Comparison of ENCODE assay signal across 24 cellular contexts in the genomic region with DNA sequence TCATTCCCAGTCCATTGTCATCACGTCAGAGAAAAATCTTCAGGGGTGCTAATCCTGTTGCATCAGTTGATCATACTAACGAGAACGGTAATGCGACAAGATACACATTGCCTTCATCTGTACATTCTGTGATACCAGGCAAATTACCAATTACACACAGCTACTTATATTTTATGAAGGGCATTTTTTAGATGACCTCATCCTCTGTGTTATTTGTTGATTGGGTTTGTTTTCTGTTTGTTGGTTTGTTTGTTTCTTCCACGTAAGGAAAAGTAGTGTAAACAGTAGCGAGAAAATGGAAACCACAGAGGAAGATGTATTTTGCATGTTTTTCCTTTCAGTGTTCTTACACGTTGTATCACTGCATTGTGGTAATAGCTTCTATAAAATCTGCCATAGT. TPM values are rescaled to one million over a fixed set of nuclear protein-coding genes. Genes with fewer than 3 reads are reported as not detected.
DNase-seq lines count a peak whose midpoint lies in the region; ATAC-seq, FAIRE-seq and TF ChIP-seq lines count a peak whose summit lies in the region.
"Had no signal": no experiment of that assay in that cellular context is flagged by ENCODE, and none has a peak within 500 bp of the region (broad histone marks: within the 10 kb centered on the region; RNA-seq: fewer than 3 reads in every experiment).

No MANE protein-coding gene starts in this region.

- peaks cover 68% of the 10 kb centered on the region for H3K4me1 ChIP-seq in Karpas-422 (ENCODE audit: low read length)
- H3K4me1 ChIP-seq in psoas muscle, result no peaks in the 10 kb centered on the region

- H3K4me2 ChIP-seq in Karpas-422 (ENCODE audit: low read depth, low read length, poor library complexity, severe bottlenecking), result no peak overlapping the region
- H3K4me2 ChIP-seq: A549 had no signal

- H3K9me3 ChIP-seq in Karpas-422 (ENCODE audit: low read length) (no peaks in the 10 kb centered on the region), psoas muscle (no peaks in the 10 kb centered on the region)
- H3K9me3 ChIP-seq: A549, MG63, SJSA1 had no signal

- ATAC-seq in psoas muscle, result no peak
- ATAC-seq: A549, GM12878 had no signal

- no peaks in the 10 kb centered on the region for H4K20me1 ChIP-seq in Karpas-422 (ENCODE audit: insufficient read depth, low read depth, low read length)

- no peaks in the 10 kb centered on the region for H3K9me2 ChIP-seq in Karpas-422 (replicated peaks; ENCODE audit: insufficient read depth, low read length)

- H2AFZ ChIP-seq in Karpas-422 (ENCODE audit: low read length), result no peak overlapping the region

- 91 to 94% (median 92%) methylated on average over 7 of the region's 7 CpGs for WGBS in psoas muscle, 3 donors

- no peaks in the 10 kb centered on the region for H3K27me3 ChIP-seq in Karpas-422 (ENCODE audit: low read length)
- H3K27me3 ChIP-seq in dorsolateral prefrontal cortex, result no peaks in the 10 kb centered on the region
- H3K27me3 ChIP-seq in psoas muscle (ENCODE audit: insufficient read depth in 3 of 3, low read length in 2 of 3), result no peaks in the 10 kb centered on the region
- H3K27me3 ChIP-seq: MG63, SJSA1 had no signal

- in situ Hi-C loops in ACHN (cut with HindIII; ENCODE audit: low pct_ligation_motif_present, low pct_unique_long_range_greater_than_20kb, low sequenced_read_pairs), result no loop called here

- DNase-seq in H54 (ENCODE audit: insufficient read length, low spot score) (no peak), Karpas-422 (no peak), dorsolateral prefrontal cortex (no peak), retina (peak; percentile 23), psoas muscle (no peak), ACHN (no peak)
- DNase-seq in activated CD4-positive, CD25-positive, alpha-beta regulatory T cell treated with anti-CD3 and anti-CD28 coated beads, Interleukin-2, amount 50 U/mL, for 72 hours, result no peak
- DNase-seq: CD8-positive, alpha-beta memory T cell; DMS 273 treated with DMSO at 0.1 percent for 48 hours; DMS79; EL; GDM1; H7; KBM-7; MG63; NCI-H1694; NCI-H2029 treated with DMSO at 0.1 percent for 48 hours; NCI-H446 treated with DMSO at 0.1 percent for 48 hours; Right ventricle myocardium superior; RPMI8226 had no signal

- no peak overlapping the region for H3K9ac ChIP-seq in Karpas-422 (ENCODE audit: low read length)

- no peak for TF ChIP-seq POLR2A in H54 (IDR thresholded peaks at IDR 0.05; ENCODE audit: low read depth, low read length)

- peak; percentile 30 for FAIRE-seq in H54 (lab: Jason Lieb, UNC)

- TF ChIP-seq CTCF in dorsolateral prefrontal cortex (IDR thresholded peaks at IDR 0.05 in 54 of 56, conservative IDR thresholded peaks at IDR 0.05 in 2 of 56; ENCODE audit: low read depth in 1 of 56, partially characterized antibody in 56 of 56) (no peak), psoas muscle (IDR thresholded peaks at IDR 0.05) (no peak)

- H3K79me2 ChIP-seq in Karpas-422 (ENCODE audit: low read length), result no peaks in the 10 kb centered on the region

- H3K27ac ChIP-seq in Karpas-422 (ENCODE audit: low read length), result peak overlapping the region; percentile 38
- H3K27ac ChIP-seq in dorsolateral prefrontal cortex, result peak overlapping the region in 53 of 59 donors; percentile 0 to 91 (median 76)
- H3K27ac ChIP-seq in psoas muscle, result no peak overlapping the region
- H3K27ac ChIP-seq: A549, C4-2B, SJSA1 had no signal

- H3K4me3 ChIP-seq in Karpas-422 (ENCODE audit: low read length), result no peak overlapping the region
- H3K4me3 ChIP-seq in dorsolateral prefrontal cortex, result no peak overlapping the region
- no peak overlapping the region for H3K4me3 ChIP-seq in psoas muscle
- H3K4me3 ChIP-seq: A549, GM12878, MG63, SJSA1 had no signal

- intact Hi-C loops in dorsolateral prefrontal cortex (cut with DNase I), result no loop called here
- intact Hi-C loops in psoas muscle (cut with DNase I), result no loop called here

- H3K36me3 ChIP-seq in Karpas-422 (ENCODE audit: insufficient read depth, low read length) (peaks cover 13% of the 10 kb centered on the region; the same call in 1 of the 2 replicates), psoas muscle (ENCODE audit: insufficient read depth in 1 of 2, low read depth in 1 of 2) (peaks cover 0 to 31% of the 10 kb centered on the region in 2 donors)

RNA-seq across cellular contexts. Expression of gene C17orf58, which starts 13.0 kb away (rescaled TPM):
- 51.0 and 52.9 TPM in 2 replicates for total RNA-seq in Karpas-422 (2014; rRNA removed; shearing (Covaris generic); ENCODE audit: low replicate concordance)
- 10 to 100 TPM in 60 of 120 experiments, 1 to 10 TPM in 60; 6.1 to 15.7 (median 10.0) TPM for total RNA-seq in dorsolateral prefrontal cortex
- 1 to 10 TPM; 3.1 to 5.5 (median 4.8) TPM for total RNA-seq in psoas muscle
- polyA plus RNA-seq in psoas muscle, result 10 to 100 TPM in 1 of 3 donors, 1 to 10 TPM in 2; 5.3 to 15.0 (median 6.6) TPM

RNA-seq across cellular contexts. Expression of gene KPNA2, which starts 52.2 kb away (rescaled TPM):
- total RNA-seq in Karpas-422 (2014; rRNA removed; shearing (Covaris generic); ENCODE audit: low replicate concordance), result 144 and 170 TPM in 2 replicates
- total RNA-seq in dorsolateral prefrontal cortex (10 to 100 TPM; 17.2 to 55.8 (median 35.5) TPM), psoas muscle (10 to 100 TPM; 11.4 to 25.2 (median 18.5) TPM)
- 10 to 100 TPM; 16.1 to 38.4 (median 29.7) TPM for polyA plus RNA-seq in psoas muscle
